ENCODE assay signal across 1 cellular context in genomic region chr17:1649844-1650409, GRCh38.
TF ChIP-seq lines count a peak whose summit lies in the region.

Gene RILP (minus strand): TSS chr17:1649866. CDS start chr17:1649804, 62 bp downstream.

TF ChIP-seq in K562, 482 proteins besides CTCF, POLR2A, EP300 and RAD21 (continued from another document and continues in another):
- TF ChIP-seq ZBTB26 (CRISPR knock-in tag; IDR thresholded peaks at IDR 0.05): no peak
- TF ChIP-seq STAT5A (IDR thresholded peaks at IDR 0.05; ENCODE audit: borderline replicate concordance, low read length): peak; percentile 9; the same call in 1 of the 2 replicates
- TF ChIP-seq TCF3 (CRISPR knock-in tag; IDR thresholded peaks at IDR 0.05): peak; percentile 92
- TF ChIP-seq ZNF586 (CRISPR knock-in tag; conservative IDR thresholded peaks at IDR 0.05): no peak
- no peak for TF ChIP-seq CREB5 (CRISPR knock-in tag; IDR thresholded peaks at IDR 0.05)
- peak; percentile 58; the same call in 1 of the 2 replicates for TF ChIP-seq CTBP1 (IDR thresholded peaks at IDR 0.05; ENCODE audit: borderline replicate concordance)
- TF ChIP-seq ZNF639 (CRISPR knock-in tag; conservative IDR thresholded peaks at IDR 0.05 in 1 of 2, IDR thresholded peaks at IDR 0.05 in 1 of 2): peak in 1 of 2 experiments; percentile 72; a peak in 2 of 4 replicates
- TF ChIP-seq E2F4 (CRISPR knock-in tag; IDR thresholded peaks at IDR 0.05; ENCODE audit: low read depth): no peak
- TF ChIP-seq ZNF785 (CRISPR knock-in tag; IDR thresholded peaks at IDR 0.05): no peak
- no peak for TF ChIP-seq CUX1 (CRISPR knock-in tag; IDR thresholded peaks at IDR 0.05)
- no peak for TF ChIP-seq PHB (CRISPR knock-in tag; IDR thresholded peaks at IDR 0.05)
- no peak for TF ChIP-seq TCF15 (CRISPR knock-in tag; IDR thresholded peaks at IDR 0.05)
- no peak for TF ChIP-seq NFE2 (IDR thresholded peaks at IDR 0.05; ENCODE audit: low read depth)
- TF ChIP-seq POU5F1 (IDR thresholded peaks at IDR 0.05; ENCODE audit: borderline replicate concordance, low read depth, low read length, partially characterized antibody): no peak
- no peak; the same call in 1 of the 2 replicates for TF ChIP-seq HDAC2 (IDR thresholded peaks at IDR 0.05)
- 0 out of 2 replicates have a peak, but pooled peaks have one; percentile 19 for TF ChIP-seq FOXP1 (CRISPR knock-in tag; IDR thresholded peaks at IDR 0.05)
- TF ChIP-seq ZNF354B (CRISPR knock-in tag; IDR thresholded peaks at IDR 0.05): no peak
- no peak for TF ChIP-seq SREBF1 (IDR thresholded peaks at IDR 0.05; ENCODE audit: borderline replicate concordance, low read depth, low read length)
- no peak for TF ChIP-seq ARID4B (CRISPR knock-in tag; IDR thresholded peaks at IDR 0.05)
- TF ChIP-seq SMARCA4 (IDR thresholded peaks at IDR 0.05): peak; percentile 81
- TF ChIP-seq U2AF1 (optimal IDR thresholded peaks at IDR 0.05; ENCODE audit: low read depth, low read length): no peak
- no peak for TF ChIP-seq ZNF197 (CRISPR knock-in tag; IDR thresholded peaks at IDR 0.05; ENCODE audit: low read depth)
- TF ChIP-seq SIX5 (IDR thresholded peaks at IDR 0.05; ENCODE audit: borderline replicate concordance in 1 of 2, insufficient read depth in 1 of 2, low read depth in 1 of 2, low read length in 2 of 2): no peak
- TF ChIP-seq ZFP91 (CRISPR knock-in tag; IDR thresholded peaks at IDR 0.05): no peak
- TF ChIP-seq PCBP1 (IDR thresholded peaks at IDR 0.05; ENCODE audit: low read depth, low read length, poor library complexity, severe bottlenecking): no peak
- no peak for TF ChIP-seq BRF2 (IDR thresholded peaks at IDR 0.05; ENCODE audit: borderline replicate concordance, insufficient read depth, insufficient read length)
- no peak for TF ChIP-seq CHD1 (IDR thresholded peaks at IDR 0.05; ENCODE audit: low read length)
- TF ChIP-seq GABPB2 (CRISPR knock-in tag; conservative IDR thresholded peaks at IDR 0.05): no peak
- no peak for TF ChIP-seq PHF20 (IDR thresholded peaks at IDR 0.05; ENCODE audit: partially characterized antibody)
- no peak for TF ChIP-seq GATAD2A (IDR thresholded peaks at IDR 0.05)
- no peak for TF ChIP-seq ZNF140 (CRISPR knock-in tag; IDR thresholded peaks at IDR 0.05)
- TF ChIP-seq ZSCAN32 (CRISPR knock-in tag; IDR thresholded peaks at IDR 0.05): no peak
- TF ChIP-seq KLF16 (IDR thresholded peaks at IDR 0.05): peak; percentile 47
- no peak for TF ChIP-seq FOXP4 (CRISPR knock-in tag; IDR thresholded peaks at IDR 0.05; ENCODE audit: borderline replicate concordance)
- no peak for TF ChIP-seq SMARCA5 (IDR thresholded peaks at IDR 0.05)
- peak; percentile 24; the same call in 1 of the 2 replicates for TF ChIP-seq ZBTB9 (CRISPR knock-in tag; IDR thresholded peaks at IDR 0.05)
- TF ChIP-seq DPF2 (IDR thresholded peaks at IDR 0.05): peak; percentile 87
- TF ChIP-seq POLR2AphosphoS2 (IDR thresholded peaks at IDR 0.05; ENCODE audit: low read length): peak; percentile 95
- no peak for TF ChIP-seq DDX20 (tag; IDR thresholded peaks at IDR 0.05; ENCODE audit: low read depth)
